1 cellular context compared by ENCODE assay signal in genomic region chr1:28512058-28512611, GRCh38.
A peak's percentile ranks its signal among the peaks of the same experiment; 100 is the strongest.
TF ChIP-seq lines count a peak whose summit lies in the region.

No MANE protein-coding gene starts in this region.

TF ChIP-seq in K562, 482 proteins besides CTCF, POLR2A, EP300 and RAD21 (continued from another document):
- no peak for TF ChIP-seq IRF9 (tag; IDR thresholded peaks at IDR 0.05)
- TF ChIP-seq MED1 (CRISPR knock-in tag; IDR thresholded peaks at IDR 0.05; ENCODE audit: borderline replicate concordance) = no peak
- TF ChIP-seq SNIP1 (IDR thresholded peaks at IDR 0.05; ENCODE audit: low read depth) = no peak
- no peak for TF ChIP-seq NR4A1 (CRISPR knock-in tag; IDR thresholded peaks at IDR 0.05)
- TF ChIP-seq NR4A1 (tag; IDR thresholded peaks at IDR 0.05) = no peak
- TF ChIP-seq, protein P1, sequence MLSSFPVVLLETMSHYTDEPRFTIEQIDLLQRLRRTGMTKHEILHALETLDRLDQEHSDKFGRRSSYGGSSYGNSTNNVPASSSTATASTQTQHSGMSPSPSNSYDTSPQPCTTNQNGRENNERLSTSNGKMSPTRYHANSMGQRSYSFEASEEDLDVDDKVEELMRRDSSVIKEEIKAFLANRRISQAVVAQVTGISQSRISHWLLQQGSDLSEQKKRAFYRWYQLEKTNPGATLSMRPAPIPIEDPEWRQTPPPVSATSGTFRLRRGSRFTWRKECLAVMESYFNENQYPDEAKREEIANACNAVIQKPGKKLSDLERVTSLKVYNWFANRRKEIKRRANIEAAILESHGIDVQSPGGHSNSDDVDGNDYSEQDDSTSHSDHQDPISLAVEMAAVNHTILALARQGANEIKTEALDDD (IDR thresholded peaks at IDR 0.05) = no peak
- no peak for TF ChIP-seq BDP1 (IDR thresholded peaks at IDR 0.05; ENCODE audit: insufficient read depth, insufficient read length)
- no peak for TF ChIP-seq ZKSCAN1 (IDR thresholded peaks at IDR 0.05; ENCODE audit: low read depth, low read length)
- TF ChIP-seq GTF2E2 (tag; IDR thresholded peaks at IDR 0.05) = no peak
- no peak for TF ChIP-seq HDAC6 (IDR thresholded peaks at IDR 0.05; ENCODE audit: low read depth, low read length)
- TF ChIP-seq SP2 (IDR thresholded peaks at IDR 0.05; ENCODE audit: extremely low read depth, low read depth, low read length, poor library complexity, severe bottlenecking) = no peak
- no peak for TF ChIP-seq ZNF280B (CRISPR knock-in tag; IDR thresholded peaks at IDR 0.05)
- TF ChIP-seq HDAC8 (tag; IDR thresholded peaks at IDR 0.05) = no peak
- TF ChIP-seq, protein P2, sequence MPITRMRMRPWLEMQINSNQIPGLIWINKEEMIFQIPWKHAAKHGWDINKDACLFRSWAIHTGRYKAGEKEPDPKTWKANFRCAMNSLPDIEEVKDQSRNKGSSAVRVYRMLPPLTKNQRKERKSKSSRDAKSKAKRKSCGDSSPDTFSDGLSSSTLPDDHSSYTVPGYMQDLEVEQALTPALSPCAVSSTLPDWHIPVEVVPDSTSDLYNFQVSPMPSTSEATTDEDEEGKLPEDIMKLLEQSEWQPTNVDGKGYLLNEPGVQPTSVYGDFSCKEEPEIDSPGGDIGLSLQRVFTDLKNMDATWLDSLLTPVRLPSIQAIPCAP (CRISPR knock-in tag; IDR thresholded peaks at IDR 0.05; ENCODE audit: borderline replicate concordance) = no peak
- TF ChIP-seq ETV6 (IDR thresholded peaks at IDR 0.05; ENCODE audit: borderline replicate concordance in 1 of 2, low read depth in 2 of 2, low read length in 1 of 2) = no peak
- TF ChIP-seq ETV6 (CRISPR knock-in tag; IDR thresholded peaks at IDR 0.05; ENCODE audit: borderline replicate concordance) = no peak
- 0 out of 2 replicates have a peak, but pooled peaks have one; percentile 19 for TF ChIP-seq NCOA6 (IDR thresholded peaks at IDR 0.05)
- TF ChIP-seq, protein P3, sequence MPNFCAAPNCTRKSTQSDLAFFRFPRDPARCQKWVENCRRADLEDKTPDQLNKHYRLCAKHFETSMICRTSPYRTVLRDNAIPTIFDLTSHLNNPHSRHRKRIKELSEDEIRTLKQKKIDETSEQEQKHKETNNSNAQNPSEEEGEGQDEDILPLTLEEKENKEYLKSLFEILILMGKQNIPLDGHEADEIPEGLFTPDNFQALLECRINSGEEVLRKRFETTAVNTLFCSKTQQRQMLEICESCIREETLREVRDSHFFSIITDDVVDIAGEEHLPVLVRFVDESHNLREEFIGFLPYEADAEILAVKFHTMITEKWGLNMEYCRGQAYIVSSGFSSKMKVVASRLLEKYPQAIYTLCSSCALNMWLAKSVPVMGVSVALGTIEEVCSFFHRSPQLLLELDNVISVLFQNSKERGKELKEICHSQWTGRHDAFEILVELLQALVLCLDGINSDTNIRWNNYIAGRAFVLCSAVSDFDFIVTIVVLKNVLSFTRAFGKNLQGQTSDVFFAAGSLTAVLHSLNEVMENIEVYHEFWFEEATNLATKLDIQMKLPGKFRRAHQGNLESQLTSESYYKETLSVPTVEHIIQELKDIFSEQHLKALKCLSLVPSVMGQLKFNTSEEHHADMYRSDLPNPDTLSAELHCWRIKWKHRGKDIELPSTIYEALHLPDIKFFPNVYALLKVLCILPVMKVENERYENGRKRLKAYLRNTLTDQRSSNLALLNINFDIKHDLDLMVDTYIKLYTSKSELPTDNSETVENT (CRISPR knock-in tag; IDR thresholded peaks at IDR 0.05) = peak; percentile 31; the same call in 1 of the 2 replicates
- TF ChIP-seq ZNF551 (CRISPR knock-in tag; IDR thresholded peaks at IDR 0.05) = 0 out of 2 replicates have a peak, but pooled peaks have one; percentile 6
- TF ChIP-seq HMGN3 (IDR thresholded peaks at IDR 0.05; ENCODE audit: borderline replicate concordance, extremely low read depth, insufficient read length, low read depth, low read length) = no peak
- TF ChIP-seq ZNF12 (CRISPR knock-in tag; IDR thresholded peaks at IDR 0.05) = no peak
- TF ChIP-seq CC2D1A (IDR thresholded peaks at IDR 0.05) = no peak
- no peak for TF ChIP-seq HIVEP1 (CRISPR knock-in tag; IDR thresholded peaks at IDR 0.05)
- TF ChIP-seq ELF4 (CRISPR knock-in tag; IDR thresholded peaks at IDR 0.05) = no peak
- TF ChIP-seq XRCC4 (IDR thresholded peaks at IDR 0.05; ENCODE audit: extremely low read depth, insufficient read depth, insufficient read length) = no peak
- TF ChIP-seq ZNF280A (IDR thresholded peaks at IDR 0.05; ENCODE audit: low read depth, partially characterized antibody) = no peak
- no peak for TF ChIP-seq TEAD1 (CRISPR knock-in tag; IDR thresholded peaks at IDR 0.05)
- TF ChIP-seq CTBP1 (IDR thresholded peaks at IDR 0.05; ENCODE audit: borderline replicate concordance) = no peak
- no peak for TF ChIP-seq HNRNPLL (IDR thresholded peaks at IDR 0.05; ENCODE audit: low read depth, low read length, poor library complexity, severe bottlenecking)
- TF ChIP-seq RBBP5 (IDR thresholded peaks at IDR 0.05; ENCODE audit: borderline replicate concordance, insufficient read depth, low read length, poor library complexity, severe bottlenecking) = no peak
- TF ChIP-seq KLF6 (CRISPR knock-in tag; IDR thresholded peaks at IDR 0.05; ENCODE audit: borderline replicate concordance) = no peak
- no peak for TF ChIP-seq ZNF586 (CRISPR knock-in tag; conservative IDR thresholded peaks at IDR 0.05)
